20 cellular contexts compared by ENCODE assay signal in the genomic region with DNA sequence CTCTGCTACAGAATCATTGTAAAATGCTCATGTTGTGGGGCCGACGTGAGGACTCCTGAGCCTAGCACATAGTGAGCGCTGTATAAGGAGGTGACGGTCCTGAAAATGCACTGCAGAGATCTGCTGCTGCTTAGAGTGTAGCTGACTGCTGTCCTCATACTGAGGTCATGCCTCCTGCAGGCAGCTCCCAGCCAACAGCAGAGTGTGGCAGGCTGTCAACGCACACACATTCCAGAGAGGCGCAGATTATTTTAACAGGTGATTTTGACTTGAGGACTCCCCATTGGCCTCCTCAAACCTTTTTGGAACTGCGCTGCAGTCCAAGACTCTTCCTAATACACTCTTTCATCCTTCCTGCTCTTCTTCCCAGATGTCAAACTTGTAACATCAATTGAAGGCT.
"Had no signal": no experiment of that assay in that cellular context is flagged by ENCODE, and none has a peak within 500 bp of the region (broad histone marks: within the 10 kb centered on the region; RNA-seq: fewer than 3 reads in every experiment).

No MANE protein-coding gene starts in this region.

- H3K4me3 ChIP-seq: ascending aorta, SJCRH30 had no signal

- H3K27ac ChIP-seq: ascending aorta, SJCRH30, VCaP had no signal

- DNase-seq: activated CD4-positive, alpha-beta T cell treated with anti-CD3 and anti-CD28 coated beads for 4 hours; activated CD8-positive, alpha-beta T cell treated with anti-CD3 and anti-CD28 coated beads, Interleukin-2, amount 10 ng/mL, durations not matched to agents 7 days and 5 days; activated effector memory CD4-positive, alpha-beta T cell treated with Interleukin-2 at 50 U/mL for 16 hours; activated naive CD4-positive, alpha-beta T cell; activated T-cell treated with anti-CD3 and anti-CD28 coated beads, Interleukin-2, amount 50 U/mL, for 24 hours; KG1; NCI-H1092; NCI-H1417; NCI-H1930; NCI-H2171; NCI-H2227 treated with DMSO at 0.1 percent for 48 hours; NCI-H446 treated with DMSO at 0.1 percent for 48 hours; NCI-H526; NCI-H774; SJCRH30; SK-N-SH; T-helper 1 cell had no signal

- H3K36me3 ChIP-seq: ascending aorta, SJCRH30 had no signal

- H3K4me2 ChIP-seq: SK-N-SH had no signal

- H3K27me3 ChIP-seq: ascending aorta, SJCRH30 had no signal

- H3K9me3 ChIP-seq: ascending aorta, SJCRH30, SK-N-SH had no signal

- ATAC-seq: activated CD4-positive, CD25-positive, alpha-beta regulatory T cell treated with anti-CD3 and anti-CD28 coated beads, Interleukin-2, amount 50 U/mL, for 24 hours; activated CD8-positive, alpha-beta T cell treated with anti-CD3 and anti-CD28 coated beads, Interleukin-2, amount 10 ng/mL, durations not matched to agents 7 days and 5 days had no signal

- H3K4me1 ChIP-seq: ascending aorta, SJCRH30 had no signal
